19 cellular contexts compared by ENCODE assay signal in the genomic region with DNA sequence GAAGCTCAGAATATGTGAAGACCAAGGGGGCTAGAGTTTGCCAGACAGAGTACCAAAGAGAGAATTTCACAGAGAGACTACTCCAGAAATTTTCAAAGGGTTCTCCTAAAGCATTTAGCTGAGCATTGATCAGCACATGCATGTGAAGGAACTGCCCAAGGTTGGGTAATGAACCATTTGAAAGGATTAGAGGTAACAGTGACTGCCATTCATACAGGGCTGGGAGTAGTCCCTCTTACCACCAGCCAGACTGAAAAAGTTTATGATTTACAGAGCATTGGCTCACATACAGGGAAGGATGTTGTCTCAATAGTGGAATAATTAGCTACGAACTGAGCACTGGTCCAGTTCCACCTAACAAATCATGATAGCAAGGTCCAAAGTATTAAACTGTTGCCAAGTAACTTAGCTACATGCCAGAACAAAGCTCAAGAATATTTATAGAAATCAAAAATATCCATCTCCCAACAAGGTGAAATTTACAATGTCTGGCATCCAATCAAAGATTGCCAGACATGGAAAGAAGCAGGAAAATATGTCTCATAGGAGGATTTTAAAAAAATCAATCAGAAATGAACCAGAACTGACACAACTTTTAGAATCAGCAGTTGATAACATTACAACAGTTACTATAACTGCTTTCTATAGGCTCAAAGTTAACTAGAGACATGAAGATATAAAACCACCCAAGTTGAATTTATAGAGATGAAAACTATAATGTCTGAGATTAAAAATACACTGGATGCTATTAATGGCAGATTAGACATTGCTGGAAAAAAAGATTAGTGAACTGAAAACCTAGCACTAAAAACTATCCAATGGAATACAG.
"Had no signal": no experiment of that assay in that cellular context is flagged by ENCODE, and none has a peak within 500 bp of the region (broad histone marks: within the 10 kb centered on the region; RNA-seq: fewer than 3 reads in every experiment).

No MANE protein-coding gene starts in this region.

- H3K27me3 ChIP-seq: foreskin keratinocyte, left lung, suprapubic skin had no signal

- H3K4me2 ChIP-seq: smooth muscle cell had no signal

- ATAC-seq: left lung, right cardiac atrium had no signal

- H3K4me1 ChIP-seq: left lung, suprapubic skin had no signal

- H3K4me3 ChIP-seq: coronary artery, left lung, smooth muscle cell, suprapubic skin had no signal

- DNase-seq: activated CD4-positive, alpha-beta T cell treated with anti-CD3 and anti-CD28 coated beads for 1 hour; activated CD4-positive, alpha-beta T cell treated with anti-CD3 and anti-CD28 coated beads, Interleukin-2, amount 50 U/mL, for 4 hours; activated naive CD4-positive, alpha-beta T cell treated with anti-CD3 and anti-CD28 coated beads, Interleukin-2, amount 50 U/mL, for 16 hours; activated T-cell treated with anti-CD3 and anti-CD28 coated beads, Interleukin-2, amount 50 U/mL, for 1 hour; caudate nucleus; effector CD4-positive, alpha-beta T cell; glutamatergic neuron; left lung; nephron progenitor cell; occipital lobe; right cardiac atrium; stimulated activated CD4-positive, alpha-beta T cell treated with anti-CD3 and anti-CD28 coated beads, Interleukin-4, amount 100 ng/mL, for 4 hours; stimulated activated CD8-positive, alpha-beta memory T cell treated with anti-CD3 and anti-CD28 coated beads, Interleukin-4, amount 100 ng/mL, for 48 hours; stimulated activated naive CD4-positive, alpha-beta T cell treated with Interleukin-2 at 50 U/mL for 16 hours had no signal

- H3K27ac ChIP-seq: coronary artery, foreskin keratinocyte, left lung, suprapubic skin, VCaP had no signal

- H3K36me3 ChIP-seq: left lung, suprapubic skin had no signal
